ENCODE assay signal across 9 cellular contexts in genomic region chr16:67284699-67285646, GRCh38. TPM values are rescaled to one million over a fixed set of nuclear protein-coding genes. Genes with fewer than 3 reads are reported as not detected.
DNase-seq lines count a peak whose midpoint lies in the region; ATAC-seq and TF ChIP-seq lines count a peak whose summit lies in the region.
"Had no signal": no experiment of that assay in that cellular context is flagged by ENCODE, and none has a peak within 500 bp of the region (broad histone marks: within the 10 kb centered on the region; RNA-seq: fewer than 3 reads in every experiment).

No MANE protein-coding gene starts in this region.

- no peaks in the 10 kb centered on the region for H3K36me3 Mint-ChIP-seq in nephron (ENCODE audit: low read depth)

- H3K4me3 Mint-ChIP-seq in nephron: no peak overlapping the region
- H3K4me3 Mint-ChIP-seq: stimulated activated naive CD8-positive, alpha-beta T cell treated with anti-CD3 and anti-CD28 coated beads, Interleukin-15, Interleukin-2, amounts not matched to agents 100 ng/mL and 50 ng/mL, for 24 hours had no signal

- no peak overlapping the region for H3K27ac Mint-ChIP-seq in nephron
- H3K27ac Mint-ChIP-seq: stimulated activated naive CD8-positive, alpha-beta T cell treated with anti-CD3 and anti-CD28 coated beads, Interleukin-15, Interleukin-2, amounts not matched to agents 100 ng/mL and 50 ng/mL, for 24 hours had no signal

- in situ Hi-C loops in G401 (cut with HindIII; ENCODE audit: low sequenced_read_pairs): no loop called here

- H3K27me3 Mint-ChIP-seq in nephron (ENCODE audit: low read depth): peaks cover 7% of the 10 kb centered on the region
- H3K27me3 Mint-ChIP-seq: stimulated activated naive CD8-positive, alpha-beta T cell treated with anti-CD3 and anti-CD28 coated beads, Interleukin-15, Interleukin-2, amounts not matched to agents 100 ng/mL and 50 ng/mL, for 24 hours had no signal

- TF ChIP-seq CTCF in nephron (IDR thresholded peaks at IDR 0.05; ENCODE audit: unreplicated experiment in 3 of 3): peak; percentile 50 to 56 (median 54)

- no peaks in the 10 kb centered on the region for H3K9me3 Mint-ChIP-seq in nephron
- H3K9me3 Mint-ChIP-seq: stimulated activated naive CD8-positive, alpha-beta T cell treated with anti-CD3 and anti-CD28 coated beads, Interleukin-15, Interleukin-2, amounts not matched to agents 100 ng/mL and 50 ng/mL, for 24 hours had no signal

- no peaks in the 10 kb centered on the region for H3K4me1 Mint-ChIP-seq in nephron

- peak; percentile 78 for DNase-seq in G401 (ENCODE audit: low spot score)
- peak; percentile 47 for DNase-seq in NCI-H460 (ENCODE audit: extremely low read depth, low read depth)
- peak; percentile 75 for DNase-seq in ecto neural progenitor cell (ENCODE audit: low spot score)
- no peak for DNase-seq in NCI-H526 treated with DMSO at 0.1 percent for 48 hours (lab: John Stamatoyannopoulos, UW)
- no peak for DNase-seq in stimulated activated CD4-positive, alpha-beta T cell treated with anti-CD3 and anti-CD28 coated beads, Interleukin-4, amount 100 ng/mL, for 4 hours

- ATAC-seq in GM18868 (IDR thresholded peaks at IDR 0.05; ENCODE audit: unreplicated experiment): no peak
- no peak for ATAC-seq in GM18873 (IDR thresholded peaks at IDR 0.05; ENCODE audit: low FRiP score, unreplicated experiment)

RNA-seq across cellular contexts. Expression of gene PLEKHG4, which starts 5.6 kb away (rescaled TPM):
- 15.7 and 27.0 TPM in 2 replicates for total RNA-seq in G401 (2014; rRNA removed; shearing (Covaris generic))
- 7.1 and 9.1 TPM in 2 replicates for total RNA-seq in NCI-H460 (2014; rRNA removed; shearing (Covaris generic))
- polyA plus RNA-seq in NCI-H460 (2014; cell fraction: nucleus; rRNA removed): 60.7 and 127 TPM in 2 replicates

RNA-seq across cellular contexts. Expression of gene SLC9A5, which starts 36.2 kb away (rescaled TPM):
- 1.0 and 4.8 TPM in 2 replicates for total RNA-seq in G401 (2014; rRNA removed; shearing (Covaris generic))
- total RNA-seq in NCI-H460 (2014; rRNA removed; shearing (Covaris generic)): 0.78 and 0.94 TPM in 2 replicates
- 8.1 and 11.1 TPM in 2 replicates for polyA plus RNA-seq in NCI-H460 (2014; cell fraction: nucleus; rRNA removed)

RNA-seq across cellular contexts. Expression of gene FHOD1, which starts 37.7 kb away (rescaled TPM):
- 19.2 and 23.6 TPM in 2 replicates for total RNA-seq in G401 (2014; rRNA removed; shearing (Covaris generic))
- total RNA-seq in NCI-H460 (2014; rRNA removed; shearing (Covaris generic)): 22.6 and 30.4 TPM in 2 replicates
- polyA plus RNA-seq in NCI-H460 (2014; cell fraction: nucleus; rRNA removed): 183 and 252 TPM in 2 replicates

RNA-seq across cellular contexts. Expression of gene KCTD19, which starts 41.6 kb away (rescaled TPM):
- 0.37 and 0.51 TPM in 2 replicates for total RNA-seq in G401 (2014; rRNA removed; shearing (Covaris generic))
- not detected in 2 replicates for total RNA-seq in NCI-H460 (2014; rRNA removed; shearing (Covaris generic))
- not detected in 2 replicates for polyA plus RNA-seq in NCI-H460 (2014; cell fraction: nucleus; rRNA removed)

RNA-seq across cellular contexts. Expression of gene LRRC36, which starts 41.6 kb away (rescaled TPM):
- not detected in 2 replicates for total RNA-seq in G401 (2014; rRNA removed; shearing (Covaris generic))
- total RNA-seq in NCI-H460 (2014; rRNA removed; shearing (Covaris generic)): not detected in 2 replicates
- polyA plus RNA-seq in NCI-H460 (2014; cell fraction: nucleus; rRNA removed): not detected in 2 replicates

Comparison
In these comparisons a context has a peak if more than half of its experiments do, and no peak if none do; other contexts are left out.
1. DNase-seq: peak in G401 (single experiment), NCI-H460 (single experiment) and ecto neural progenitor cell (single experiment); none in NCI-H526 treated with DMSO at 0.1 percent for 48 hours (single experiment) and stimulated activated CD4-positive, alpha-beta T cell treated with anti-CD3 and anti-CD28 coated beads, Interleukin-4, amount 100 ng/mL, for 4 hours (0 of 2).